ENCODE assay signal across 5 cellular contexts in genomic region chr16:28417033-28417432, GRCh38. TPM values are rescaled to one million over a fixed set of nuclear protein-coding genes. Genes with fewer than 3 reads are reported as not detected.
"Had no signal": no experiment of that assay in that cellular context is flagged by ENCODE, and none has a peak within 500 bp of the region (broad histone marks: within the 10 kb centered on the region; RNA-seq: fewer than 3 reads in every experiment).

No MANE protein-coding gene starts in this region.

RNA-seq across cellular contexts. Expression of gene EIF3CL, which starts 13.4 kb away (rescaled TPM):
- total RNA-seq: H1 had no signal

RNA-seq across cellular contexts. Expression of gene NPIPB7, which starts 55.1 kb away (rescaled TPM):
- total RNA-seq: GM23248, H1, H4, H7, HFFc6 had no signal
- polyA plus RNA-seq: GM23248 had no signal
